In the genomic region with DNA sequence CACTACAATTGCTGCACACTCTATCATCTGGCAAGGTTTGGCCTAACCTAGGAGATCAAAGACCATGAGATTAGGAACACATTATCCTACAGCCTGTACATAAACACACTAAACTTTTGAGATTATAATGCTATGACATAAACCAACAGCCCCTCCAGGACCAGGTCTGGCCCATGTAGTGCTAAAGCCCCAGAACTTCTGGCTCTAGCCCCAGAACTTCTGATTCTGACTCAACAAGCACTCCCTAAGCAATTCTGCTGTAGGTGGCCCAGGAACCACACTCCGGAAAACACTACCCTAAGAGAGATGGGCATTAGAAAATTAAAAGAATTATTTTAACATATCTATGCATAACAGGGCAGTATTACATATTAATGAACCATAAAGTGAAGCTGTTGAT, we compare ENCODE assay signal across 27 cellular contexts.
"Had no signal": no experiment of that assay in that cellular context is flagged by ENCODE, and none has a peak within 500 bp of the region (broad histone marks: within the 10 kb centered on the region; RNA-seq: fewer than 3 reads in every experiment).

No MANE protein-coding gene starts in this region.

- H3K4me3 Mint-ChIP-seq: dendritic cell treated with granulocyte-macrophage colony-stimulating factor and Interleukin-4, amounts not matched to agents 40 ng/mL and 50 ng/mL, for 4 days; effector memory CD8-positive, alpha-beta T cell; endodermal cell; immature natural killer cell; mesothelial cell of epicardium; naive B cell had no signal

- H3K36me3 Mint-ChIP-seq: immature natural killer cell, mesothelial cell of epicardium, naive B cell had no signal

- H3K4me3 ChIP-seq: colonic mucosa, esophagus squamous epithelium, gastrocnemius medialis, heart left ventricle, hepatocyte, left lung, lower lobe of right lung, mucosa of descending colon had no signal

- H3K4me1 Mint-ChIP-seq: endodermal cell, immature natural killer cell, mesothelial cell of epicardium, naive B cell had no signal

- DNase-seq: colonic mucosa; cortex of kidney; effector CD8-positive, alpha-beta T cell; effector memory CD8-positive, alpha-beta T cell; endodermal cell; erythroblast; esophagus squamous epithelium; foreskin melanocyte; gastrocnemius medialis; heart left ventricle; hypothalamus; immature natural killer cell; left cardiac atrium; left lung; left ventricle myocardium superior; lower lobe of right lung; mesenchymal stem cell; mucosa of descending colon; naive B cell had no signal

- H3K27me3 Mint-ChIP-seq: dendritic cell treated with granulocyte-macrophage colony-stimulating factor and Interleukin-4, amounts not matched to agents 40 ng/mL and 50 ng/mL, for 4 days; effector memory CD8-positive, alpha-beta T cell; naive B cell had no signal

- H3K4me1 ChIP-seq: colonic mucosa, esophagus squamous epithelium, gastrocnemius medialis, heart left ventricle, left lung, lower lobe of right lung had no signal

- H3K9me3 ChIP-seq: colonic mucosa, gastrocnemius medialis, lower lobe of right lung had no signal

- H3K27me3 ChIP-seq: colonic mucosa, esophagus squamous epithelium, gastrocnemius medialis, heart left ventricle, hepatocyte, left lung had no signal

- H3K4me2 ChIP-seq: hepatocyte had no signal

- H3K36me3 ChIP-seq: colonic mucosa, esophagus squamous epithelium, gastrocnemius medialis, heart left ventricle, left lung, lower lobe of right lung had no signal

- H3K27ac ChIP-seq: colonic mucosa, epithelial cell of prostate, esophagus squamous epithelium, gastrocnemius medialis, heart left ventricle, hepatocyte, left lung, lower lobe of right lung had no signal

- FAIRE-seq: endometrium, islet of Langerhans, keratinocyte had no signal

- H3K79me2 ChIP-seq: hepatocyte had no signal

- H2AFZ ChIP-seq: hepatocyte had no signal

- H3K27ac Mint-ChIP-seq: dendritic cell treated with granulocyte-macrophage colony-stimulating factor and Interleukin-4, amounts not matched to agents 40 ng/mL and 50 ng/mL, for 4 days; effector memory CD8-positive, alpha-beta T cell; endodermal cell; immature natural killer cell; mesothelial cell of epicardium; naive B cell had no signal

- ATAC-seq: effector memory CD8-positive, alpha-beta T cell; esophagus mucosa; gastrocnemius medialis; heart left ventricle; left cardiac atrium; left lung; left ventricle myocardium superior; lower lobe of right lung; mucosa of descending colon had no signal
